Comparison of ENCODE assay signal across 9 cellular contexts in genomic region chr11:62789576-62789975, GRCh38. TPM values are rescaled to one million over a fixed set of nuclear protein-coding genes. Genes with fewer than 3 reads are reported as not detected.
DNase-seq lines count a peak whose midpoint lies in the region; ATAC-seq and TF ChIP-seq lines count a peak whose summit lies in the region.
"Had no signal": no experiment of that assay in that cellular context is flagged by ENCODE, and none has a peak within 500 bp of the region (broad histone marks: within the 10 kb centered on the region; RNA-seq: fewer than 3 reads in every experiment).

No MANE protein-coding gene starts in this region.

- peaks cover 25% of the 10 kb centered on the region for H3K36me3 ChIP-seq in GM23338 (ENCODE audit: insufficient read depth)
- peaks cover 13 to 47% (median 14%) of the 10 kb centered on the region in 3 experiments for H3K36me3 ChIP-seq in naive thymus-derived CD4-positive, alpha-beta T cell (ENCODE audit: control insufficient read depth in 2 of 3, insufficient read depth in 3 of 3, low read length in 3 of 3)

- H3K36me3 Mint-ChIP-seq in CD4-positive, alpha-beta T cell (ENCODE audit: low read depth) = peaks cover 72% of the 10 kb centered on the region
- peaks cover 70% of the 10 kb centered on the region for H3K36me3 Mint-ChIP-seq in GM23338 (ENCODE audit: low read depth)
- peaks cover 44% of the 10 kb centered on the region for H3K36me3 Mint-ChIP-seq in activated T-helper 1 cell treated with anti-CD3 and anti-CD28 coated beads, Interleukin-12 subunit alpha, Interleukin-12 subunit beta, Interleukin-2, Interleukin-4 antibody, amounts not matched to agents 30 ng/mL and 10 ng/mL and 1 ng/mL, durations not matched to agents 14 hours and 24 hours and 36 hours (ENCODE audit: low read depth)
- H3K36me3 Mint-ChIP-seq in naive thymus-derived CD4-positive, alpha-beta T cell = peaks cover 4 to 30% (median 6%) of the 10 kb centered on the region in 5 donors

- no peaks in the 10 kb centered on the region for H3K9me2 ChIP-seq in GM23338 (ENCODE audit: insufficient read depth)

- H3F3A ChIP-seq in GM23338 (replicated peaks; ENCODE audit: low read depth) = peaks cover 67% of the 10 kb centered on the region

- POLR2A ChIA-PET in CD4-positive, alpha-beta T cell (lab: Charles Lee) = interaction anchor here (0.9 to 8.8 kb wide), 7 partner anchors 18 to 92 kb away, joined by 3 to 273 read pairs (median 8); partner anchors contain the start of genes HNRNPUL2, SLC3A2, TTC9C and WDR74
- POLR2A ChIA-PET in naive thymus-derived CD4-positive, alpha-beta T cell (lab: Charles Lee) = interaction anchor here (0.7 to 14.1 kb wide), 15 partner anchors 13 to 390 kb away, joined by 3 to 224 read pairs (median 10); partner anchors contain the start of genes EEF1G, HNRNPUL2, NXF1 and SLC3A2

- H3K4me2 ChIP-seq in GM23338 = no peak overlapping the region

- H3K4me1 ChIP-seq in GM23338 (ENCODE audit: insufficient read depth) = peaks cover 11% of the 10 kb centered on the region; the same call in 1 of the 2 replicates
- peaks cover 40 to 45% of the 10 kb centered on the region in 2 donors for H3K4me1 ChIP-seq in naive thymus-derived CD4-positive, alpha-beta T cell (ENCODE audit: control insufficient read depth in 2 of 2, insufficient read depth in 2 of 2, low read length in 2 of 2)

- H3K27me3 ChIP-seq in CD4-positive, alpha-beta T cell (ENCODE audit: control insufficient read depth, insufficient read depth, low read length) = no peaks in the 10 kb centered on the region
- no peaks in the 10 kb centered on the region for H3K27me3 ChIP-seq in GM23338 (ENCODE audit: insufficient read depth)
- no peaks in the 10 kb centered on the region for H3K27me3 ChIP-seq in naive thymus-derived CD4-positive, alpha-beta T cell (ENCODE audit: control insufficient read depth in 2 of 2, insufficient read depth in 2 of 2, low read length in 2 of 2)

- H3K9me3 ChIP-seq in CD4-positive, alpha-beta T cell (ENCODE audit: control insufficient read depth, low read length) = no peaks in the 10 kb centered on the region
- no peaks in the 10 kb centered on the region for H3K9me3 ChIP-seq in naive thymus-derived CD4-positive, alpha-beta T cell (ENCODE audit: control insufficient read depth in 2 of 3, low read length in 3 of 3)

- no peaks in the 10 kb centered on the region for H3K27me3 Mint-ChIP-seq in CD4-positive, alpha-beta T cell
- H3K27me3 Mint-ChIP-seq in GM23338 (ENCODE audit: insufficient read depth, low read depth, poor library complexity) = peaks cover 21% of the 10 kb centered on the region
- H3K27me3 Mint-ChIP-seq in activated T-helper 1 cell treated with anti-CD3 and anti-CD28 coated beads, Interleukin-12 subunit alpha, Interleukin-12 subunit beta, Interleukin-2, Interleukin-4 antibody, amounts not matched to agents 30 ng/mL and 10 ng/mL and 1 ng/mL, durations not matched to agents 14 hours and 24 hours and 36 hours (ENCODE audit: insufficient read depth) = no peaks in the 10 kb centered on the region
- no peaks in the 10 kb centered on the region for H3K27me3 Mint-ChIP-seq in naive thymus-derived CD4-positive, alpha-beta T cell

- no peak for ATAC-seq in CD4-positive, alpha-beta T cell (ENCODE audit: poor library complexity)
- ATAC-seq in GM23338 (no peak), HG03354 (IDR thresholded peaks at IDR 0.05; ENCODE audit: poor library complexity, severe bottlenecking, unreplicated experiment) (no peak)
- no peak for ATAC-seq in naive thymus-derived CD4-positive, alpha-beta T cell

- H3K4me1 Mint-ChIP-seq in CD4-positive, alpha-beta T cell (ENCODE audit: low read depth) = peaks cover 67% of the 10 kb centered on the region
- peaks cover 29% of the 10 kb centered on the region for H3K4me1 Mint-ChIP-seq in GM23338
- peaks cover 49% of the 10 kb centered on the region for H3K4me1 Mint-ChIP-seq in activated T-helper 1 cell treated with anti-CD3 and anti-CD28 coated beads, Interleukin-12 subunit alpha, Interleukin-12 subunit beta, Interleukin-2, Interleukin-4 antibody, amounts not matched to agents 30 ng/mL and 10 ng/mL and 1 ng/mL, durations not matched to agents 14 hours and 24 hours and 36 hours (ENCODE audit: low read depth)
- H3K4me1 Mint-ChIP-seq in naive thymus-derived CD4-positive, alpha-beta T cell = peaks cover 23 to 71% (median 55%) of the 10 kb centered on the region in 7 donors

- no peak overlapping the region for H3K27ac ChIP-seq in CD4-positive, alpha-beta T cell (ENCODE audit: low read depth, low read length)
- H3K27ac ChIP-seq in GM23338 (ENCODE audit: low read depth) = no peak overlapping the region
- H3K27ac ChIP-seq in naive thymus-derived CD4-positive, alpha-beta T cell (ENCODE audit: low read depth, low read length) = peak overlapping the region; percentile 38

- no peak overlapping the region for H3K4me3 ChIP-seq in GM23338
- no peak overlapping the region for H3K4me3 ChIP-seq in naive thymus-derived CD4-positive, alpha-beta T cell (ENCODE audit: low read length)

- peak overlapping the region; percentile 98 for H3K27ac Mint-ChIP-seq in CD4-positive, alpha-beta T cell
- no peak overlapping the region for H3K27ac Mint-ChIP-seq in GM23338
- H3K27ac Mint-ChIP-seq in activated T-helper 1 cell treated with anti-CD3 and anti-CD28 coated beads, Interleukin-12 subunit alpha, Interleukin-12 subunit beta, Interleukin-2, Interleukin-4 antibody, amounts not matched to agents 30 ng/mL and 10 ng/mL and 1 ng/mL, durations not matched to agents 14 hours and 24 hours and 36 hours = peak overlapping the region; percentile 57
- peak overlapping the region; percentile 46 to 99 (median 96) for H3K27ac Mint-ChIP-seq in naive thymus-derived CD4-positive, alpha-beta T cell

- intact Hi-C loops in CD4-positive, alpha-beta T cell (cut with DNase I, micrococcal nuclease) = loop anchor here (5.0 kb wide), 2 partner anchors 37 to 197 kb away; partner anchors contain the start of genes TUT1 (in 1 of the 2) and ZBTB3 (in 1 of the 2)
- intact Hi-C loops in activated T-helper 1 cell treated with anti-CD3 and anti-CD28 coated beads, Interleukin-12 subunit alpha, Interleukin-12 subunit beta, Interleukin-2, Interleukin-4 antibody, amounts not matched to agents 30 ng/mL and 10 ng/mL and 1 ng/mL, durations not matched to agents 14 hours and 24 hours and 36 hours (cut with micrococcal nuclease) = no loop called here
- intact Hi-C loops in naive thymus-derived CD4-positive, alpha-beta T cell (cut with micrococcal nuclease) = loop anchor here in 1 of 2 donors (5.0 kb wide), 1 partner anchor 233 kb away; no protein-coding TSS in a partner anchor

- no peak overlapping the region for H2AFZ ChIP-seq in GM23338

- DNase-seq in CD4-positive, alpha-beta T cell = no peak
- DNase-seq in GM23338 (ENCODE audit: low spot score) (no peak), dedifferentiated amniotic fluid mesenchymal stem cell (ENCODE audit: extremely low spot score) (no peak), NCI-H2107 treated with DMSO at 0.1 percent for 48 hours (lab: John Stamatoyannopoulos, UW; ENCODE audit: unreplicated experiment) (no peak)
- no peak for DNase-seq in activated T-helper 1 cell treated with anti-CD3 and anti-CD28 coated beads, Interleukin-12 subunit alpha, Interleukin-12 subunit beta, Interleukin-2, Interleukin-4 antibody, amounts not matched to agents 30 ng/mL and 10 ng/mL and 1 ng/mL, durations not matched to agents 14 hours and 24 hours and 36 hours (ENCODE audit: low spot score)
- DNase-seq in naive thymus-derived CD4-positive, alpha-beta T cell = no peak
- DNase-seq: DMS 273 treated with DMSO at 0.1 percent for 48 hours, GOT3 had no signal

- H3K4me3 Mint-ChIP-seq in CD4-positive, alpha-beta T cell = peak overlapping the region; percentile 98
- H3K4me3 Mint-ChIP-seq in GM23338 = peak overlapping the region; percentile 93; the same call in 2 of the 3 replicates
- peak overlapping the region; percentile 95 for H3K4me3 Mint-ChIP-seq in activated T-helper 1 cell treated with anti-CD3 and anti-CD28 coated beads, Interleukin-12 subunit alpha, Interleukin-12 subunit beta, Interleukin-2, Interleukin-4 antibody, amounts not matched to agents 30 ng/mL and 10 ng/mL and 1 ng/mL, durations not matched to agents 14 hours and 24 hours and 36 hours
- peak overlapping the region; percentile 56 to 96 (median 94) for H3K4me3 Mint-ChIP-seq in naive thymus-derived CD4-positive, alpha-beta T cell

- peaks cover 3% of the 10 kb centered on the region for H4K20me1 ChIP-seq in GM23338 (replicated peaks; ENCODE audit: insufficient read depth)

- peaks cover 40% of the 10 kb centered on the region for H3K79me2 ChIP-seq in GM23338 (replicated peaks; ENCODE audit: insufficient read depth)

- TF ChIP-seq CTCF in CD4-positive, alpha-beta T cell (IDR thresholded peaks at IDR 0.05) = no peak
- no peak for TF ChIP-seq CTCF in GM23338 (conservative IDR thresholded peaks at IDR 0.05; ENCODE audit: low read depth in 2 of 2)

- no peaks in the 10 kb centered on the region for H3K9me3 Mint-ChIP-seq in CD4-positive, alpha-beta T cell
- H3K9me3 Mint-ChIP-seq in GM23338 = no peaks in the 10 kb centered on the region; the same call in 2 of the 3 replicates
- no peaks in the 10 kb centered on the region for H3K9me3 Mint-ChIP-seq in activated T-helper 1 cell treated with anti-CD3 and anti-CD28 coated beads, Interleukin-12 subunit alpha, Interleukin-12 subunit beta, Interleukin-2, Interleukin-4 antibody, amounts not matched to agents 30 ng/mL and 10 ng/mL and 1 ng/mL, durations not matched to agents 14 hours and 24 hours and 36 hours
- H3K9me3 Mint-ChIP-seq in naive thymus-derived CD4-positive, alpha-beta T cell = no peaks in the 10 kb centered on the region

- CTCF ChIA-PET in CD4-positive, alpha-beta T cell (lab: Charles Lee) = interaction anchor here (0.7 to 1.9 kb wide), 2 partner anchors 50 to 91 kb away, joined by 3 to 8 read pairs; partner anchors contain the start of gene SLC3A2
- CTCF ChIA-PET in naive thymus-derived CD4-positive, alpha-beta T cell (lab: Charles Lee) = interaction anchor here (0.7 to 1.8 kb wide), 2 partner anchors 11 to 445 kb away, joined by 3 to 5 read pairs; no protein-coding TSS in a partner anchor

RNA-seq across cellular contexts. Expression of gene TMEM223, which starts 2.2 kb away (rescaled TPM):
- 1 to 10 TPM; 6.2 to 8.7 TPM for total RNA-seq in CD4-positive, alpha-beta T cell
- 35.6 and 46.1 TPM in 2 replicates for total RNA-seq in GM23338 (2014; rRNA removed; shearing (Covaris generic))
- polyA plus RNA-seq in GM23338 (2016; fragmentation: Nextera tagmentation; extraction: Ambion mirVana) = 59.6 and 69.1 TPM in 2 replicates
- 14.3 and 16.0 TPM in 2 replicates for total RNA-seq in activated T-helper 1 cell treated with anti-CD3 and anti-CD28 coated beads, Interleukin-12 subunit alpha, Interleukin-12 subunit beta, Interleukin-2, Interleukin-4 antibody, amounts not matched to agents 30 ng/mL and 10 ng/mL and 1 ng/mL, durations not matched to agents 14 hours and 24 hours and 36 hours
- total RNA-seq in naive thymus-derived CD4-positive, alpha-beta T cell = 10 to 100 TPM in 3 of 5 experiments, 1 to 10 TPM in 2; 6.3 to 24.5 (median 21.0) TPM
- 10 to 100 TPM; 58.5 to 60.4 TPM for polyA plus RNA-seq in naive thymus-derived CD4-positive, alpha-beta T cell

RNA-seq across cellular contexts. Expression of gene TMEM179B, which starts 2.4 kb away (rescaled TPM):
- total RNA-seq in CD4-positive, alpha-beta T cell = 10 to 100 TPM; 34.7 to 37.4 TPM
- total RNA-seq in GM23338 (2014; rRNA removed; shearing (Covaris generic)) = 15.3 and 17.5 TPM in 2 replicates
- 10.6 and 16.9 TPM in 2 replicates for polyA plus RNA-seq in GM23338 (2016; fragmentation: Nextera tagmentation; extraction: Ambion mirVana)
- total RNA-seq in activated T-helper 1 cell treated with anti-CD3 and anti-CD28 coated beads, Interleukin-12 subunit alpha, Interleukin-12 subunit beta, Interleukin-2, Interleukin-4 antibody, amounts not matched to agents 30 ng/mL and 10 ng/mL and 1 ng/mL, durations not matched to agents 14 hours and 24 hours and 36 hours = 40.6 and 43.0 TPM in 2 replicates
- total RNA-seq in naive thymus-derived CD4-positive, alpha-beta T cell = 10 to 100 TPM; 23.2 to 72.3 (median 50.9) TPM
- polyA plus RNA-seq in naive thymus-derived CD4-positive, alpha-beta T cell = 100 to 1,000 TPM; 103 to 113 TPM

RNA-seq across cellular contexts. Expression of gene NXF1, which starts 15.7 kb away (rescaled TPM):
- total RNA-seq in CD4-positive, alpha-beta T cell = 100 to 1,000 TPM; 343 to 358 TPM
- total RNA-seq in GM23338 (2014; rRNA removed; shearing (Covaris generic)) = 31.8 and 33.8 TPM in 2 replicates
- 31.1 and 31.7 TPM in 2 replicates for polyA plus RNA-seq in GM23338 (2016; fragmentation: Nextera tagmentation; extraction: Ambion mirVana)
- 155 and 158 TPM in 2 replicates for total RNA-seq in activated T-helper 1 cell treated with anti-CD3 and anti-CD28 coated beads, Interleukin-12 subunit alpha, Interleukin-12 subunit beta, Interleukin-2, Interleukin-4 antibody, amounts not matched to agents 30 ng/mL and 10 ng/mL and 1 ng/mL, durations not matched to agents 14 hours and 24 hours and 36 hours
- 100 to 1,000 TPM in 4 of 5 experiments, 10 to 100 TPM in 1; 92.1 to 421 (median 195) TPM for total RNA-seq in naive thymus-derived CD4-positive, alpha-beta T cell
- polyA plus RNA-seq in naive thymus-derived CD4-positive, alpha-beta T cell = 100 to 1,000 TPM in 1 of 2 donors, 10 to 100 TPM in 1; 66.9 to 106 TPM

RNA-seq across cellular contexts. Expression of gene TAF6L, which starts 18.4 kb away (rescaled TPM):
- total RNA-seq in CD4-positive, alpha-beta T cell = 10 to 100 TPM; 11.5 to 11.8 TPM
- total RNA-seq in GM23338 (2014; rRNA removed; shearing (Covaris generic)) = 30.6 and 50.6 TPM in 2 replicates
- 21.8 and 23.0 TPM in 2 replicates for polyA plus RNA-seq in GM23338 (2016; fragmentation: Nextera tagmentation; extraction: Ambion mirVana)
- total RNA-seq in activated T-helper 1 cell treated with anti-CD3 and anti-CD28 coated beads, Interleukin-12 subunit alpha, Interleukin-12 subunit beta, Interleukin-2, Interleukin-4 antibody, amounts not matched to agents 30 ng/mL and 10 ng/mL and 1 ng/mL, durations not matched to agents 14 hours and 24 hours and 36 hours = 19.4 and 20.7 TPM in 2 replicates
- 10 to 100 TPM; 13.1 to 34.9 (median 24.1) TPM for total RNA-seq in naive thymus-derived CD4-positive, alpha-beta T cell
- 10 to 100 TPM in 1 of 2 donors, 1 to 10 TPM in 1; 8.4 to 13.9 TPM for polyA plus RNA-seq in naive thymus-derived CD4-positive, alpha-beta T cell

RNA-seq across cellular contexts. Expression of gene POLR2G, which starts 28.2 kb away (rescaled TPM):
- total RNA-seq in CD4-positive, alpha-beta T cell = 10 to 100 TPM; 45.3 to 47.9 TPM
- 101 and 117 TPM in 2 replicates for total RNA-seq in GM23338 (2014; rRNA removed; shearing (Covaris generic))
- 193 and 196 TPM in 2 replicates for polyA plus RNA-seq in GM23338 (2016; fragmentation: Nextera tagmentation; extraction: Ambion mirVana)
- total RNA-seq in activated T-helper 1 cell treated with anti-CD3 and anti-CD28 coated beads, Interleukin-12 subunit alpha, Interleukin-12 subunit beta, Interleukin-2, Interleukin-4 antibody, amounts not matched to agents 30 ng/mL and 10 ng/mL and 1 ng/mL, durations not matched to agents 14 hours and 24 hours and 36 hours = 145 and 148 TPM in 2 replicates
- 100 to 1,000 TPM in 1 of 5 experiments, 10 to 100 TPM in 4; 62.7 to 109 (median 77.8) TPM for total RNA-seq in naive thymus-derived CD4-positive, alpha-beta T cell
- polyA plus RNA-seq in naive thymus-derived CD4-positive, alpha-beta T cell = 100 to 1,000 TPM; 225 to 245 TPM
